1 cellular context compared by ENCODE assay signal in the genomic region with DNA sequence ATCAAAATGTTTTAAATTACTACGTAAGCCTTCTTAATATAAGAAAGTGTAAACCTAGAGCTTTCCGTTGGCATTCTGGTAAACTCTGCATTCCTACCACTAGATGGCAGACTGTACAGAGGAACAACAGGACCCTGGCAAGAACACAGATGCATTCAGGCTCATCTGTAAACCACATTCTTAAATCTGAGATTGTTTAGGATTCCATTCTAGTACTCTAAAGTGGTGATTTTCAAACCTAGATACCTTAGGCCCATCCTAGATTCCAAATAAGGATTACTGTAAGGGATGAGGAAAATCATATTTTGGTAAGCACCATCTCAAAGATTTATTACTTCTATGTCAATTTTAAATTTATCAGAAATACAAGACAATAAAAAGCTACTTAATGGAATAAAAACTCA.
TF ChIP-seq lines count a peak whose summit lies in the region.

No MANE protein-coding gene starts in this region.

TF ChIP-seq in K562, 482 proteins besides CTCF, POLR2A, EP300 and RAD21 (continued from another document and continues in another):
- TF ChIP-seq, protein P1, sequence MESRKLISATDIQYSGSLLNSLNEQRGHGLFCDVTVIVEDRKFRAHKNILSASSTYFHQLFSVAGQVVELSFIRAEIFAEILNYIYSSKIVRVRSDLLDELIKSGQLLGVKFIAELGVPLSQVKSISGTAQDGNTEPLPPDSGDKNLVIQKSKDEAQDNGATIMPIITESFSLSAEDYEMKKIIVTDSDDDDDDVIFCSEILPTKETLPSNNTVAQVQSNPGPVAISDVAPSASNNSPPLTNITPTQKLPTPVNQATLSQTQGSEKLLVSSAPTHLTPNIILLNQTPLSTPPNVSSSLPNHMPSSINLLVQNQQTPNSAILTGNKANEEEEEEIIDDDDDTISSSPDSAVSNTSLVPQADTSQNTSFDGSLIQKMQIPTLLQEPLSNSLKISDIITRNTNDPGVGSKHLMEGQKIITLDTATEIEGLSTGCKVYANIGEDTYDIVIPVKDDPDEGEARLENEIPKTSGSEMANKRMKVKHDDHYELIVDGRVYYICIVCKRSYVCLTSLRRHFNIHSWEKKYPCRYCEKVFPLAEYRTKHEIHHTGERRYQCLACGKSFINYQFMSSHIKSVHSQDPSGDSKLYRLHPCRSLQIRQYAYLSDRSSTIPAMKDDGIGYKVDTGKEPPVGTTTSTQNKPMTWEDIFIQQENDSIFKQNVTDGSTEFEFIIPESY (CRISPR knock-in tag; IDR thresholded peaks at IDR 0.05) = no peak
- TF ChIP-seq STAT5B (CRISPR knock-in tag; IDR thresholded peaks at IDR 0.05) = no peak
- TF ChIP-seq JUND (IDR thresholded peaks at IDR 0.05; ENCODE audit: borderline replicate concordance, low read depth, low read length) = peak; percentile 48; the same call in 1 of the 2 replicates
- peak; percentile 34; the same call in 1 of the 3 replicates for TF ChIP-seq JUND (tag; IDR thresholded peaks at IDR 0.05; ENCODE audit: borderline replicate concordance, low read depth, low read length)
- TF ChIP-seq SMAD4 (CRISPR knock-in tag; conservative IDR thresholded peaks at IDR 0.05) = 0 out of 2 replicates have a peak, but pooled peaks have one; percentile 10
- TF ChIP-seq, protein P2, sequence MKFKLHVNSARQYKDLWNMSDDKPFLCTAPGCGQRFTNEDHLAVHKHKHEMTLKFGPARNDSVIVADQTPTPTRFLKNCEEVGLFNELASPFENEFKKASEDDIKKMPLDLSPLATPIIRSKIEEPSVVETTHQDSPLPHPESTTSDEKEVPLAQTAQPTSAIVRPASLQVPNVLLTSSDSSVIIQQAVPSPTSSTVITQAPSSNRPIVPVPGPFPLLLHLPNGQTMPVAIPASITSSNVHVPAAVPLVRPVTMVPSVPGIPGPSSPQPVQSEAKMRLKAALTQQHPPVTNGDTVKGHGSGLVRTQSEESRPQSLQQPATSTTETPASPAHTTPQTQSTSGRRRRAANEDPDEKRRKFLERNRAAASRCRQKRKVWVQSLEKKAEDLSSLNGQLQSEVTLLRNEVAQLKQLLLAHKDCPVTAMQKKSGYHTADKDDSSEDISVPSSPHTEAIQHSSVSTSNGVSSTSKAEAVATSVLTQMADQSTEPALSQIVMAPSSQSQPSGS (CRISPR knock-in tag; IDR thresholded peaks at IDR 0.05) = no peak
- no peak for TF ChIP-seq CCNT2 (IDR thresholded peaks at IDR 0.05; ENCODE audit: borderline replicate concordance, extremely low read depth, insufficient read length, low read depth, low read length)
- TF ChIP-seq, protein P3, sequence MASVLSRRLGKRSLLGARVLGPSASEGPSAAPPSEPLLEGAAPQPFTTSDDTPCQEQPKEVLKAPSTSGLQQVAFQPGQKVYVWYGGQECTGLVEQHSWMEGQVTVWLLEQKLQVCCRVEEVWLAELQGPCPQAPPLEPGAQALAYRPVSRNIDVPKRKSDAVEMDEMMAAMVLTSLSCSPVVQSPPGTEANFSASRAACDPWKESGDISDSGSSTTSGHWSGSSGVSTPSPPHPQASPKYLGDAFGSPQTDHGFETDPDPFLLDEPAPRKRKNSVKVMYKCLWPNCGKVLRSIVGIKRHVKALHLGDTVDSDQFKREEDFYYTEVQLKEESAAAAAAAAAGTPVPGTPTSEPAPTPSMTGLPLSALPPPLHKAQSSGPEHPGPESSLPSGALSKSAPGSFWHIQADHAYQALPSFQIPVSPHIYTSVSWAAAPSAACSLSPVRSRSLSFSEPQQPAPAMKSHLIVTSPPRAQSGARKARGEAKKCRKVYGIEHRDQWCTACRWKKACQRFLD (CRISPR knock-in tag; IDR thresholded peaks at IDR 0.05) = no peak
- no peak for TF ChIP-seq SMAD3 (CRISPR knock-in tag; conservative IDR thresholded peaks at IDR 0.05)
- peak; percentile 57; the same call in 1 of the 2 replicates for TF ChIP-seq ESRRA (IDR thresholded peaks at IDR 0.05; ENCODE audit: borderline replicate concordance, low read depth)
- TF ChIP-seq ARID2 (IDR thresholded peaks at IDR 0.05) = peak; percentile 62; the same call in 1 of the 2 replicates
- peak; percentile 51 for TF ChIP-seq HDAC3 (IDR thresholded peaks at IDR 0.05; ENCODE audit: borderline replicate concordance, partially characterized antibody)
- TF ChIP-seq BRD4 (IDR thresholded peaks at IDR 0.05) = no peak
- TF ChIP-seq SMARCA5 (IDR thresholded peaks at IDR 0.05) = no peak
- TF ChIP-seq SMARCE1 (IDR thresholded peaks at IDR 0.05) = peak; percentile 44; the same call in 1 of the 2 replicates
- TF ChIP-seq BCL6 (CRISPR knock-in tag; IDR thresholded peaks at IDR 0.05) = no peak
- TF ChIP-seq KLF10 (CRISPR knock-in tag; IDR thresholded peaks at IDR 0.05) = no peak
- TF ChIP-seq PHF21A (IDR thresholded peaks at IDR 0.05; ENCODE audit: borderline replicate concordance, low read depth) = 0 out of 2 replicates have a peak, but pooled peaks have one; percentile 31
- no peak for TF ChIP-seq ZNF764 (CRISPR knock-in tag; IDR thresholded peaks at IDR 0.05; ENCODE audit: low read depth)
- TF ChIP-seq TBL1XR1 (IDR thresholded peaks at IDR 0.05; ENCODE audit: low read length in 2 of 2) = no peak
- peak; percentile 12; the same call in 1 of the 2 replicates for TF ChIP-seq TCF3 (CRISPR knock-in tag; IDR thresholded peaks at IDR 0.05)
- no peak for TF ChIP-seq POLR2H (tag; IDR thresholded peaks at IDR 0.05; ENCODE audit: low read depth)
- no peak for TF ChIP-seq CBFA2T2 (conservative IDR thresholded peaks at IDR 0.05)
- TF ChIP-seq RUNX1 (IDR thresholded peaks at IDR 0.05; ENCODE audit: low read depth) = no peak
- TF ChIP-seq, protein P4, sequence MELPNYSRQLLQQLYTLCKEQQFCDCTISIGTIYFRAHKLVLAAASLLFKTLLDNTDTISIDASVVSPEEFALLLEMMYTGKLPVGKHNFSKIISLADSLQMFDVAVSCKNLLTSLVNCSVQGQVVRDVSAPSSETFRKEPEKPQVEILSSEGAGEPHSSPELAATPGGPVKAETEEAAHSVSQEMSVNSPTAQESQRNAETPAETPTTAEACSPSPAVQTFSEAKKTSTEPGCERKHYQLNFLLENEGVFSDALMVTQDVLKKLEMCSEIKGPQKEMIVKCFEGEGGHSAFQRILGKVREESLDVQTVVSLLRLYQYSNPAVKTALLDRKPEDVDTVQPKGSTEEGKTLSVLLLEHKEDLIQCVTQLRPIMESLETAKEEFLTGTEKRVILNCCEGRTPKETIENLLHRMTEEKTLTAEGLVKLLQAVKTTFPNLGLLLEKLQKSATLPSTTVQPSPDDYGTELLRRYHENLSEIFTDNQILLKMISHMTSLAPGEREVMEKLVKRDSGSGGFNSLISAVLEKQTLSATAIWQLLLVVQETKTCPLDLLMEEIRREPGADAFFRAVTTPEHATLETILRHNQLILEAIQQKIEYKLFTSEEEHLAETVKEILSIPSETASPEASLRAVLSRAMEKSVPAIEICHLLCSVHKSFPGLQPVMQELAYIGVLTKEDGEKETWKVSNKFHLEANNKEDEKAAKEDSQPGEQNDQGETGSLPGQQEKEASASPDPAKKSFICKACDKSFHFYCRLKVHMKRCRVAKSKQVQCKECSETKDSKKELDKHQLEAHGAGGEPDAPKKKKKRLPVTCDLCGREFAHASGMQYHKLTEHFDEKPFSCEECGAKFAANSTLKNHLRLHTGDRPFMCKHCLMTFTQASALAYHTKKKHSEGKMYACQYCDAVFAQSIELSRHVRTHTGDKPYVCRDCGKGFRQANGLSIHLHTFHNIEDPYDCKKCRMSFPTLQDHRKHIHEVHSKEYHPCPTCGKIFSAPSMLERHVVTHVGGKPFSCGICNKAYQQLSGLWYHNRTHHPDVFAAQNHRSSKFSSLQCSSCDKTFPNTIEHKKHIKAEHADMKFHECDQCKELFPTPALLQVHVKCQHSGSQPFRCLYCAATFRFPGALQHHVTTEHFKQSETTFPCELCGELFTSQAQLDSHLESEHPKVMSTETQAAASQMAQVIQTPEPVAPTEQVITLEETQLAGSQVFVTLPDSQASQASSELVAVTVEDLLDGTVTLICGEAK (IDR thresholded peaks at IDR 0.05) = no peak
- TF ChIP-seq, protein P4 (CRISPR knock-in tag; IDR thresholded peaks at IDR 0.05) = no peak
- TF ChIP-seq ETV5 (CRISPR knock-in tag; IDR thresholded peaks at IDR 0.05; ENCODE audit: low read depth) = no peak
- no peak for TF ChIP-seq TAF1 (IDR thresholded peaks at IDR 0.05; ENCODE audit: control insufficient read depth, extremely low read depth, insufficient read depth, low read length, severe bottlenecking)
- 0 out of 2 replicates have a peak, but pooled peaks have one; percentile 18 for TF ChIP-seq MECOM (CRISPR knock-in tag; IDR thresholded peaks at IDR 0.05)
- no peak for TF ChIP-seq MCM2 (IDR thresholded peaks at IDR 0.05; ENCODE audit: low read depth)
- no peak for TF ChIP-seq ZFP30 (CRISPR knock-in tag; IDR thresholded peaks at IDR 0.05; ENCODE audit: borderline replicate concordance)
- peak; percentile 58 for TF ChIP-seq ATF7 (IDR thresholded peaks at IDR 0.05)
- TF ChIP-seq, protein P5, sequence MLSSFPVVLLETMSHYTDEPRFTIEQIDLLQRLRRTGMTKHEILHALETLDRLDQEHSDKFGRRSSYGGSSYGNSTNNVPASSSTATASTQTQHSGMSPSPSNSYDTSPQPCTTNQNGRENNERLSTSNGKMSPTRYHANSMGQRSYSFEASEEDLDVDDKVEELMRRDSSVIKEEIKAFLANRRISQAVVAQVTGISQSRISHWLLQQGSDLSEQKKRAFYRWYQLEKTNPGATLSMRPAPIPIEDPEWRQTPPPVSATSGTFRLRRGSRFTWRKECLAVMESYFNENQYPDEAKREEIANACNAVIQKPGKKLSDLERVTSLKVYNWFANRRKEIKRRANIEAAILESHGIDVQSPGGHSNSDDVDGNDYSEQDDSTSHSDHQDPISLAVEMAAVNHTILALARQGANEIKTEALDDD (IDR thresholded peaks at IDR 0.05) = no peak
- TF ChIP-seq, protein P6, sequence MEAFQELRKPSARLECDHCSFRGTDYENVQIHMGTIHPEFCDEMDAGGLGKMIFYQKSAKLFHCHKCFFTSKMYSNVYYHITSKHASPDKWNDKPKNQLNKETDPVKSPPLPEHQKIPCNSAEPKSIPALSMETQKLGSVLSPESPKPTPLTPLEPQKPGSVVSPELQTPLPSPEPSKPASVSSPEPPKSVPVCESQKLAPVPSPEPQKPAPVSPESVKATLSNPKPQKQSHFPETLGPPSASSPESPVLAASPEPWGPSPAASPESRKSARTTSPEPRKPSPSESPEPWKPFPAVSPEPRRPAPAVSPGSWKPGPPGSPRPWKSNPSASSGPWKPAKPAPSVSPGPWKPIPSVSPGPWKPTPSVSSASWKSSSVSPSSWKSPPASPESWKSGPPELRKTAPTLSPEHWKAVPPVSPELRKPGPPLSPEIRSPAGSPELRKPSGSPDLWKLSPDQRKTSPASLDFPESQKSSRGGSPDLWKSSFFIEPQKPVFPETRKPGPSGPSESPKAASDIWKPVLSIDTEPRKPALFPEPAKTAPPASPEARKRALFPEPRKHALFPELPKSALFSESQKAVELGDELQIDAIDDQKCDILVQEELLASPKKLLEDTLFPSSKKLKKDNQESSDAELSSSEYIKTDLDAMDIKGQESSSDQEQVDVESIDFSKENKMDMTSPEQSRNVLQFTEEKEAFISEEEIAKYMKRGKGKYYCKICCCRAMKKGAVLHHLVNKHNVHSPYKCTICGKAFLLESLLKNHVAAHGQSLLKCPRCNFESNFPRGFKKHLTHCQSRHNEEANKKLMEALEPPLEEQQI (IDR thresholded peaks at IDR 0.05) = 0 out of 2 replicates have a peak, but pooled peaks have one; percentile 47
- no peak for TF ChIP-seq HDAC8 (tag; IDR thresholded peaks at IDR 0.05)
- TF ChIP-seq, protein P7, sequence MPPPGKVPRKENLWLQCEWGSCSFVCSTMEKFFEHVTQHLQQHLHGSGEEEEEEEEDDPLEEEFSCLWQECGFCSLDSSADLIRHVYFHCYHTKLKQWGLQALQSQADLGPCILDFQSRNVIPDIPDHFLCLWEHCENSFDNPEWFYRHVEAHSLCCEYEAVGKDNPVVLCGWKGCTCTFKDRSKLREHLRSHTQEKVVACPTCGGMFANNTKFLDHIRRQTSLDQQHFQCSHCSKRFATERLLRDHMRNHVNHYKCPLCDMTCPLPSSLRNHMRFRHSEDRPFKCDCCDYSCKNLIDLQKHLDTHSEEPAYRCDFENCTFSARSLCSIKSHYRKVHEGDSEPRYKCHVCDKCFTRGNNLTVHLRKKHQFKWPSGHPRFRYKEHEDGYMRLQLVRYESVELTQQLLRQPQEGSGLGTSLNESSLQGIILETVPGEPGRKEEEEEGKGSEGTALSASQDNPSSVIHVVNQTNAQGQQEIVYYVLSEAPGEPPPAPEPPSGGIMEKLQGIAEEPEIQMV (tag; conservative IDR thresholded peaks at IDR 0.05; ENCODE audit: low read depth) = no peak
- TF ChIP-seq SAFB (IDR thresholded peaks at IDR 0.05; ENCODE audit: borderline replicate concordance, low read depth, low read length) = no peak
